Comparison of ENCODE assay signal across 9 cellular contexts in genomic region chr15:90143176-90143655, GRCh38. TPM values are rescaled to one million over a fixed set of nuclear protein-coding genes. Genes with fewer than 3 reads are reported as not detected.
DNase-seq lines count a peak whose midpoint lies in the region; ATAC-seq and TF ChIP-seq lines count a peak whose summit lies in the region.
"Had no signal": no experiment of that assay in that cellular context is flagged by ENCODE, and none has a peak within 500 bp of the region (broad histone marks: within the 10 kb centered on the region; RNA-seq: fewer than 3 reads in every experiment).

No MANE protein-coding gene starts in this region.

- ATAC-seq in HG02588 (IDR thresholded peaks at IDR 0.05; ENCODE audit: unreplicated experiment) (peak; percentile 66), naive B cell (ENCODE audit: low read depth in 2 of 2) (peak; percentile 93 to 94), HG02938 (IDR thresholded peaks at IDR 0.05; ENCODE audit: unreplicated experiment) (no peak)

- no peaks in the 10 kb centered on the region for H3K27me3 Mint-ChIP-seq in activated CD4-positive, alpha-beta memory T cell treated with anti-CD3 and anti-CD28 coated beads for 36 hours
- H3K27me3 Mint-ChIP-seq in endodermal cell (ENCODE audit: insufficient read depth) = no peaks in the 10 kb centered on the region
- peaks cover 0 to 6% (median 0%) of the 10 kb centered on the region in 3 donors for H3K27me3 Mint-ChIP-seq in naive B cell
- H3K27me3 Mint-ChIP-seq: activated naive CD8-positive, alpha-beta T cell had no signal

- intact Hi-C loops in activated CD4-positive, alpha-beta memory T cell treated with anti-CD3 and anti-CD28 coated beads for 36 hours (cut with micrococcal nuclease) = loop anchor here (1.0 to 2.0 kb wide), 3 partner anchors 40 to 143 kb away; partner anchors contain the start of genes GDPGP1 and IDH2
- intact Hi-C loops in stomach (cut with DNase I; ENCODE audit: low total_unique reads) = no loop called here

- 27 to 31% methylated on average over 7 to 12 of the region's 12 CpGs for WGBS in endodermal cell (ENCODE audit: insufficient coverage in 1 of 2, insufficient read length in 1 of 2), 2 experiments
- WGBS in stomach, 5 donors = 16 to 23% (median 18%) methylated on average over 7 to 12 of the region's 12 CpGs

- TF ChIP-seq CTCF in endodermal cell (conservative IDR thresholded peaks at IDR 0.05) (peak; percentile 96), stomach (IDR thresholded peaks at IDR 0.05) (peak in 5 of 7 experiments; percentile 50 to 81 (median 72))

- H3K9me3 Mint-ChIP-seq in activated CD4-positive, alpha-beta memory T cell treated with anti-CD3 and anti-CD28 coated beads for 36 hours = no peaks in the 10 kb centered on the region
- H3K9me3 Mint-ChIP-seq in endodermal cell = no peaks in the 10 kb centered on the region
- H3K9me3 Mint-ChIP-seq in naive B cell = no peaks in the 10 kb centered on the region

- no peak for TF ChIP-seq EP300 in stomach (IDR thresholded peaks at IDR 0.05)

- peak overlapping the region; percentile 39 for H3K27ac Mint-ChIP-seq in activated CD4-positive, alpha-beta memory T cell treated with anti-CD3 and anti-CD28 coated beads for 36 hours
- H3K27ac Mint-ChIP-seq in endodermal cell = no peak overlapping the region
- H3K27ac Mint-ChIP-seq in naive B cell = no peak overlapping the region
- H3K27ac Mint-ChIP-seq: activated naive CD8-positive, alpha-beta T cell had no signal

- POLR2A ChIA-PET in activated CD4-positive, alpha-beta memory T cell treated with anti-CD3 and anti-CD28 coated beads for 36 hours (lab: Charles Lee) = no interaction called here

- CTCF ChIA-PET in activated CD4-positive, alpha-beta memory T cell treated with anti-CD3 and anti-CD28 coated beads for 36 hours (lab: Charles Lee) = interaction anchor here (0.6 to 2.6 kb wide), 23 partner anchors 20 to 320 kb away, joined by 3 to 18 read pairs (median 3); partner anchors contain the start of genes CIB1, GDPGP1, IDH2 and SEMA4B

- DNase-seq in DMS53 treated with DMSO at 0.1 percent for 48 hours (lab: John Stamatoyannopoulos, UW; ENCODE audit: unreplicated experiment) (peak; percentile 36), NCI-H82 (lab: John Stamatoyannopoulos, UW) (peak; percentile 97), endodermal cell (peak; percentile 96), naive B cell (peak; percentile 61), stomach (peak; percentile 89)
- DNase-seq in activated CD4-positive, alpha-beta memory T cell treated with anti-CD3 and anti-CD28 coated beads for 36 hours = peak; percentile 85

- no peak for TF ChIP-seq POLR2A in stomach (IDR thresholded peaks at IDR 0.05)

- H3K9me3 ChIP-seq in endodermal cell (ENCODE audit: control insufficient read depth, low read length) (peaks cover 3% of the 10 kb centered on the region), stomach (no peaks in the 10 kb centered on the region)

- H3K4me1 Mint-ChIP-seq in activated CD4-positive, alpha-beta memory T cell treated with anti-CD3 and anti-CD28 coated beads for 36 hours (ENCODE audit: low read depth) = peaks cover 20% of the 10 kb centered on the region
- H3K4me1 Mint-ChIP-seq in endodermal cell = no peaks in the 10 kb centered on the region
- peaks cover 0 to 3% (median 0%) of the 10 kb centered on the region in 3 donors for H3K4me1 Mint-ChIP-seq in naive B cell

- H3K27me3 ChIP-seq in endodermal cell (ENCODE audit: control insufficient read depth, insufficient read depth, low read length, poor library complexity, severe bottlenecking) = no peaks in the 10 kb centered on the region
- no peaks in the 10 kb centered on the region for H3K27me3 ChIP-seq in stomach

- no peak overlapping the region for H3K4me3 Mint-ChIP-seq in activated CD4-positive, alpha-beta memory T cell treated with anti-CD3 and anti-CD28 coated beads for 36 hours
- H3K4me3 Mint-ChIP-seq in endodermal cell (no peak overlapping the region), naive B cell (no peak overlapping the region)

- H3K4me1 ChIP-seq in endodermal cell (ENCODE audit: control insufficient read depth, insufficient read depth, low read length) (no peaks in the 10 kb centered on the region), stomach (peaks cover 3 to 13% (median 10%) of the 10 kb centered on the region in 4 donors)

- H3K36me3 ChIP-seq in endodermal cell (ENCODE audit: control insufficient read depth, insufficient read depth, low read length) (no peaks in the 10 kb centered on the region), stomach (no peaks in the 10 kb centered on the region)

- H3K4me3 ChIP-seq in endodermal cell (ENCODE audit: low read length) (no peak overlapping the region), stomach (no peak overlapping the region)

- no peak overlapping the region for H3K9ac ChIP-seq in endodermal cell (ENCODE audit: extremely low read depth, low read length, poor library complexity, severe bottlenecking)

- H3K27ac ChIP-seq in endodermal cell (ENCODE audit: low read depth, low read length) (peak overlapping the region; percentile 68), stomach (peak overlapping the region in 4 of 5 donors; percentile 6 to 54 (median 22))

- H3K36me3 Mint-ChIP-seq in activated CD4-positive, alpha-beta memory T cell treated with anti-CD3 and anti-CD28 coated beads for 36 hours = no peaks in the 10 kb centered on the region
- H3K36me3 Mint-ChIP-seq in endodermal cell (ENCODE audit: low read depth) (no peaks in the 10 kb centered on the region), naive B cell (no peaks in the 10 kb centered on the region)
- H3K36me3 Mint-ChIP-seq: activated naive CD8-positive, alpha-beta T cell had no signal

RNA-seq across cellular contexts. Expression of gene IDH2, which starts 40.9 kb away (rescaled TPM):
- total RNA-seq in activated CD4-positive, alpha-beta memory T cell treated with anti-CD3 and anti-CD28 coated beads for 36 hours = 100 to 1,000 TPM; 170 to 175 TPM
- total RNA-seq in endodermal cell (10 to 100 TPM; 27.0 to 50.8 TPM), stomach (100 to 1,000 TPM in 3 of 5 donors, 10 to 100 TPM in 2; 12.3 to 186 (median 125) TPM)
- 120 TPM for polyA plus RNA-seq in endodermal cell (2013, experiment 1 of 2)
- polyA plus RNA-seq in endodermal cell (2013, experiment 2 of 2) = 116 TPM
- polyA plus RNA-seq in naive B cell (ENCODE audit: low read depth in 6 of 6) (100 to 1,000 TPM in 1 of 6 donors, 10 to 100 TPM in 5; 59.0 to 105 (median 64.5) TPM), stomach (100 to 1,000 TPM; 109 to 149 (median 109) TPM)

RNA-seq across cellular contexts. Expression of gene SEMA4B, which starts 57.9 kb away (rescaled TPM):
- total RNA-seq in activated CD4-positive, alpha-beta memory T cell treated with anti-CD3 and anti-CD28 coated beads for 36 hours = 10 to 100 TPM; 13.1 to 16.7 TPM
- 10 to 100 TPM; 25.1 to 33.1 TPM for total RNA-seq in endodermal cell
- polyA plus RNA-seq in endodermal cell (2013, experiment 1 of 2) = 20.3 TPM
- polyA plus RNA-seq in endodermal cell (2013, experiment 2 of 2) = 19.6 TPM
- polyA plus RNA-seq in naive B cell (ENCODE audit: low read depth in 6 of 6) = 100 to 1,000 TPM in 4 of 6 donors, 10 to 100 TPM in 2; 96.8 to 172 (median 103) TPM
- 100 to 1,000 TPM in 1 of 5 donors, 10 to 100 TPM in 4; 37.9 to 199 (median 54.0) TPM for total RNA-seq in stomach
- polyA plus RNA-seq in stomach = 10 to 100 TPM; 11.3 to 81.4 (median 17.2) TPM

Comparison
In these comparisons a context has a peak if more than half of its experiments do, and no peak if none do; other contexts are left out.
1. DNase-seq: peak in every context shown above with its lines; median percentile 97 in NCI-H82; 96 in endodermal cell; 89 in stomach; 85 in activated CD4-positive, alpha-beta memory T cell treated with anti-CD3 and anti-CD28 coated beads for 36 hours; 61 in naive B cell; 36 in DMS53 treated with DMSO at 0.1 percent for 48 hours.